8 cellular contexts compared by ENCODE assay signal in the genomic region with DNA sequence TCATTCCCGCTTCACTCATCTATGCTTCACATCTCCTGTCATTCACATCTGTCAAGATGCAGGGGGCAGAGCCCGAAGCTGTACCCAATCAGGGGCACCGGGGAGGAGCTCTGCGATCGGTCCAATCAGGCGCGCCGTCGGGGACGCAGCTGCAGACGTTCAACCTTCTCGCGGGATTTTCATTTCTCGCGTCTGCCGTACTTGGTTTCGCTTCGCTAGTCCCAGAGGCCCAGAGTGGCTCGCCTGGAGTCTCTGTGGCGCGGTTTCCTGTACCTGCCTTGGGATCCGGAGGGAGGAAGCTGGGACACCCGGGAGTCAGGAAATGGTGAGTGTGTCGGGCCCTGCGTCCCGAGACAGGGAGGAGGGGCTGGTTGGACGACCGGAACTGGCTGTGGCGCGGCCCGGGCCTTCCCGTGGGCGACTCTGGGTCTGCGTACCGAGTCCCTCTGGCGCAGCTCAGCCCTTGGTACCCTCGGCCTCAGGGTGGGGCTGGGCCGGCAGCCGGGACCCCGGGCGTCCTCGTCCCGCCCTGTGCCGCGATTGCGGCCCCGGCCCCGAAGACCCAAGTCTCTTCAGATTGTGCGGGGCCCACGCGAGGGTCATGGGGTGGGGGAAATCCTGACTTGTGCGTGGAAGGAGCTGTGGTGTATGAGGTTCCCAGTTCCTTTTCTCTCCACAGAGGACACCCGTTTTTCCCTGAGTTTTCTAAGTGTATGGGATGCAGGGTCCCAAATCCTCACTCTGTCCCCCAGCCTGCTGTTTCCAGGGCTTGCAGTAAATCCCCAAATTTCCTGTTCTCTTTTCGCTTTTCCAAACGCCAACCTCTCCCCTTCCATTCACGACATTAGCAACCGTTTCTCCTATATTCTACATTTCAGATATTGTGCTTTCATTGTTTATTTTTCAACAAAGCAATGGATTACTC. TPM values are rescaled to one million over a fixed set of nuclear protein-coding genes. Genes with fewer than 3 reads are reported as not detected.
DNase-seq lines count a peak whose midpoint lies in the region; ATAC-seq and TF ChIP-seq lines count a peak whose summit lies in the region.

A gene (plus strand): TSS at position 215 of the 925 bp plus-strand sequence. CDS start 108 bp downstream, at position 323.

- peaks cover 7 to 19% (median 12%) of the 10 kb centered on the region in 4 donors for H3K4me1 ChIP-seq in liver (ENCODE audit: control insufficient read depth in 4 of 4, insufficient read depth in 4 of 4, low read length in 3 of 4)

- peak; percentile 17 to 33 for TF ChIP-seq RAD21 in liver (IDR thresholded peaks at IDR 0.05)

- TF ChIP-seq CTCF in C4-2B (conservative IDR thresholded peaks at IDR 0.05) (no peak), liver (IDR thresholded peaks at IDR 0.05; ENCODE audit: low read depth, low read length, missing input control) (no peak)

- H3K9me3 ChIP-seq in liver (ENCODE audit: control insufficient read depth in 4 of 4, low read length in 3 of 4), result peaks cover 0 to 2% (median 0%) of the 10 kb centered on the region in 4 donors

- peak; percentile 95 for DNase-seq in NCI-H748 (lab: John Stamatoyannopoulos, UW; ENCODE audit: unreplicated experiment)
- DNase-seq in activated CD4-positive, alpha-beta T cell treated with anti-CD3 and anti-CD28 coated beads, Interleukin-2, amount 50 U/mL, for 24 hours (ENCODE audit: low read depth in 1 of 2, low spot score in 1 of 2), result peak; percentile 74 to 90
- DNase-seq in dermis blood vessel endothelial cell, result peak; percentile 98
- peak; percentile 92 for DNase-seq in stimulated activated CD4-positive, alpha-beta T cell treated with anti-CD3 and anti-CD28 coated beads, Interleukin-4, amount 100 ng/mL, for 1 hour

- peak within 1 kb of the TSS; percentile 79 for H3K27ac ChIP-seq in C4-2B
- H3K27ac ChIP-seq in liver (ENCODE audit: low read depth in 1 of 2, low read length in 2 of 2), result peak within 1 kb of the TSS; percentile 90 to 96

- H3K36me3 ChIP-seq in liver (ENCODE audit: control insufficient read depth in 4 of 4, insufficient read depth in 3 of 4, low read depth in 1 of 4, low read length in 3 of 4), result peaks cover 0 to 7% (median under 1%) of the 10 kb centered on the region in 4 donors

- under 1% methylated on average over 57 of the region's 57 CpGs for WGBS in liver

- ATAC-seq in GM19395 (IDR thresholded peaks at IDR 0.05; ENCODE audit: unreplicated experiment), result peak; percentile 97
- peak; percentile 65 for ATAC-seq in HG03558 (IDR thresholded peaks at IDR 0.05; ENCODE audit: extremely low read depth, unreplicated experiment)

- peak within 1 kb of the TSS; percentile 86 to 93 for H3K9ac ChIP-seq in liver (ENCODE audit: low read depth in 1 of 2, low read length in 2 of 2)

- no peaks in the 10 kb centered on the region for H3K27me3 ChIP-seq in liver (ENCODE audit: control insufficient read depth in 4 of 4, insufficient read depth in 4 of 4, low read length in 3 of 4)

- peak within 1 kb of the TSS; percentile 93 to 97 (median 96) for H3K4me3 ChIP-seq in liver (ENCODE audit: low read depth in 1 of 3, low read length in 3 of 3)

TF ChIP-seq in liver, 16 proteins besides CTCF, POLR2A, EP300 and RAD21:
- TF ChIP-seq, protein P1, sequence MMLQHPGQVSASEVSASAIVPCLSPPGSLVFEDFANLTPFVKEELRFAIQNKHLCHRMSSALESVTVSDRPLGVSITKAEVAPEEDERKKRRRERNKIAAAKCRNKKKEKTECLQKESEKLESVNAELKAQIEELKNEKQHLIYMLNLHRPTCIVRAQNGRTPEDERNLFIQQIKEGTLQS (IDR thresholded peaks at IDR 0.05), result no peak
- TF ChIP-seq FOXA2 (IDR thresholded peaks at IDR 0.05), result no peak
- TF ChIP-seq RXRA (IDR thresholded peaks at IDR 0.05), result no peak
- no peak for TF ChIP-seq FOXA1 (IDR thresholded peaks at IDR 0.05)
- no peak for TF ChIP-seq JUND (IDR thresholded peaks at IDR 0.05)
- TF ChIP-seq, protein P2, sequence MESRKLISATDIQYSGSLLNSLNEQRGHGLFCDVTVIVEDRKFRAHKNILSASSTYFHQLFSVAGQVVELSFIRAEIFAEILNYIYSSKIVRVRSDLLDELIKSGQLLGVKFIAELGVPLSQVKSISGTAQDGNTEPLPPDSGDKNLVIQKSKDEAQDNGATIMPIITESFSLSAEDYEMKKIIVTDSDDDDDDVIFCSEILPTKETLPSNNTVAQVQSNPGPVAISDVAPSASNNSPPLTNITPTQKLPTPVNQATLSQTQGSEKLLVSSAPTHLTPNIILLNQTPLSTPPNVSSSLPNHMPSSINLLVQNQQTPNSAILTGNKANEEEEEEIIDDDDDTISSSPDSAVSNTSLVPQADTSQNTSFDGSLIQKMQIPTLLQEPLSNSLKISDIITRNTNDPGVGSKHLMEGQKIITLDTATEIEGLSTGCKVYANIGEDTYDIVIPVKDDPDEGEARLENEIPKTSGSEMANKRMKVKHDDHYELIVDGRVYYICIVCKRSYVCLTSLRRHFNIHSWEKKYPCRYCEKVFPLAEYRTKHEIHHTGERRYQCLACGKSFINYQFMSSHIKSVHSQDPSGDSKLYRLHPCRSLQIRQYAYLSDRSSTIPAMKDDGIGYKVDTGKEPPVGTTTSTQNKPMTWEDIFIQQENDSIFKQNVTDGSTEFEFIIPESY (IDR thresholded peaks at IDR 0.05), result peak; percentile 99
- no peak for TF ChIP-seq HNF4G (IDR thresholded peaks at IDR 0.05)
- peak; percentile 56 to 77 for TF ChIP-seq GABPA (IDR thresholded peaks at IDR 0.05 in 1 of 2, conservative IDR thresholded peaks at IDR 0.05 in 1 of 2)
- TF ChIP-seq HNF4A (conservative IDR thresholded peaks at IDR 0.05), result no peak
- TF ChIP-seq, protein P3, sequence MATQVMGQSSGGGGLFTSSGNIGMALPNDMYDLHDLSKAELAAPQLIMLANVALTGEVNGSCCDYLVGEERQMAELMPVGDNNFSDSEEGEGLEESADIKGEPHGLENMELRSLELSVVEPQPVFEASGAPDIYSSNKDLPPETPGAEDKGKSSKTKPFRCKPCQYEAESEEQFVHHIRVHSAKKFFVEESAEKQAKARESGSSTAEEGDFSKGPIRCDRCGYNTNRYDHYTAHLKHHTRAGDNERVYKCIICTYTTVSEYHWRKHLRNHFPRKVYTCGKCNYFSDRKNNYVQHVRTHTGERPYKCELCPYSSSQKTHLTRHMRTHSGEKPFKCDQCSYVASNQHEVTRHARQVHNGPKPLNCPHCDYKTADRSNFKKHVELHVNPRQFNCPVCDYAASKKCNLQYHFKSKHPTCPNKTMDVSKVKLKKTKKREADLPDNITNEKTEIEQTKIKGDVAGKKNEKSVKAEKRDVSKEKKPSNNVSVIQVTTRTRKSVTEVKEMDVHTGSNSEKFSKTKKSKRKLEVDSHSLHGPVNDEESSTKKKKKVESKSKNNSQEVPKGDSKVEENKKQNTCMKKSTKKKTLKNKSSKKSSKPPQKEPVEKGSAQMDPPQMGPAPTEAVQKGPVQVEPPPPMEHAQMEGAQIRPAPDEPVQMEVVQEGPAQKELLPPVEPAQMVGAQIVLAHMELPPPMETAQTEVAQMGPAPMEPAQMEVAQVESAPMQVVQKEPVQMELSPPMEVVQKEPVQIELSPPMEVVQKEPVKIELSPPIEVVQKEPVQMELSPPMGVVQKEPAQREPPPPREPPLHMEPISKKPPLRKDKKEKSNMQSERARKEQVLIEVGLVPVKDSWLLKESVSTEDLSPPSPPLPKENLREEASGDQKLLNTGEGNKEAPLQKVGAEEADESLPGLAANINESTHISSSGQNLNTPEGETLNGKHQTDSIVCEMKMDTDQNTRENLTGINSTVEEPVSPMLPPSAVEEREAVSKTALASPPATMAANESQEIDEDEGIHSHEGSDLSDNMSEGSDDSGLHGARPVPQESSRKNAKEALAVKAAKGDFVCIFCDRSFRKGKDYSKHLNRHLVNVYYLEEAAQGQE (IDR thresholded peaks at IDR 0.05), result peak; percentile 33
- peak; percentile 44 for TF ChIP-seq NR2F2 (IDR thresholded peaks at IDR 0.05)
- TF ChIP-seq YY1 (IDR thresholded peaks at IDR 0.05), result peak; percentile 71
- TF ChIP-seq EGR1 (IDR thresholded peaks at IDR 0.05; ENCODE audit: low read depth in 2 of 2), result no peak
- TF ChIP-seq, protein P4, sequence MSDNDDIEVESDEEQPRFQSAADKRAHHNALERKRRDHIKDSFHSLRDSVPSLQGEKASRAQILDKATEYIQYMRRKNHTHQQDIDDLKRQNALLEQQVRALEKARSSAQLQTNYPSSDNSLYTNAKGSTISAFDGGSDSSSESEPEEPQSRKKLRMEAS (IDR thresholded peaks at IDR 0.05), result peak; percentile 56
- TF ChIP-seq SP1 (IDR thresholded peaks at IDR 0.05), result peak; percentile 65
- TF ChIP-seq TAF1 (conservative IDR thresholded peaks at IDR 0.05), result no peak

RNA-seq across cellular contexts. Expression of the gene that starts here (rescaled TPM):
- total RNA-seq in dermis blood vessel endothelial cell (5.1 and 8.7 TPM in 2 replicates), liver (1 to 10 TPM; 4.5 to 5.8 TPM)
- polyA plus RNA-seq in liver, result 1 to 10 TPM in 1 of 2 donors, under 1 TPM in 1; 0.92 to 2.1 TPM

Comparison
In these comparisons a context has a peak if more than half of its experiments do, and no peak if none do; other contexts are left out.
1. Peak in every context shown above with its lines: DNase-seq, ATAC-seq, H3K4me3 ChIP-seq and H3K27ac ChIP-seq.